In genomic region chr1:62687903-62688686, GRCh38 we compare ENCODE assay signal across 8 cellular contexts. TPM values are rescaled to one million over a fixed set of nuclear protein-coding genes. Genes with fewer than 3 reads are reported as not detected.
DNase-seq lines count a peak whose midpoint lies in the region; ATAC-seq, FAIRE-seq and TF ChIP-seq lines count a peak whose summit lies in the region.

Gene DOCK7, minus strand, starts transcription at chr1:62688386. Its CDS starts 122 bp downstream, at chr1:62688264.

- RAD21 ChIA-PET in GM12878 (lab: Charles Lee; ENCODE audit: unreplicated experiment), result interaction anchor here (0.8 to 1.6 kb wide), 5 partner anchors 34 to 252 kb away, joined by 3 to 6 read pairs (median 3); partner anchors contain the start of gene USP1

- in situ Hi-C loops in GM12878 (cut with MboI), result no loop called here

- H4K20me1 ChIP-seq in GM12878 (ENCODE audit: control insufficient read depth, insufficient read depth), result no peaks in the 10 kb centered on the region
- H4K20me1 ChIP-seq in hepatocyte (ENCODE audit: insufficient read depth, poor library complexity, severe bottlenecking), result peaks cover 20% of the 10 kb centered on the region

- TF ChIP-seq RAD21 in GM12878 (IDR thresholded peaks at IDR 0.05; ENCODE audit: insufficient read depth, low read depth, low read length), result no peak

- 1% methylated on average over 58 of the region's 107 CpGs for WGBS in GM12878 (ENCODE audit: insufficient coverage, insufficient replicate concordance, low lambda C conversion rate, missing lambda C conversion rate)
- under 1% methylated on average over 61 of the region's 107 CpGs for WGBS in hepatocyte (ENCODE audit: low lambda C conversion rate, missing lambda C conversion rate)

- peak; percentile 77 for TF ChIP-seq POLR2A in GM12878 (IDR thresholded peaks at IDR 0.05; ENCODE audit: low read depth, low read length)

- intact Hi-C loops in GM12878 (cut with micrococcal nuclease; ENCODE audit: unreplicated experiment), result loop anchor here (2.0 kb wide), 1 partner anchor 251 kb away; the partner anchor contains the start of gene USP1

- ATAC-seq in HG02642 (IDR thresholded peaks at IDR 0.05; ENCODE audit: poor library complexity, unreplicated experiment) (peak; percentile 87), GM12878 (peak; percentile 77)

- H3K4me1 ChIP-seq in GM12878 (ENCODE audit: control insufficient read depth, insufficient read depth, low read length) (peaks cover 4% of the 10 kb centered on the region; the same call in 1 of the 2 replicates), hepatocyte (ENCODE audit: insufficient read depth) (peaks cover 39% of the 10 kb centered on the region)

- peak within 1 kb of the TSS; percentile 88 for H3K9ac ChIP-seq in GM12878 (ENCODE audit: control insufficient read depth, insufficient read depth, low read length)

- no peaks in the 10 kb centered on the region; the same call in 2 of the 3 replicates for H3K9me3 ChIP-seq in GM12878 (replicated peaks; ENCODE audit: control insufficient read depth, insufficient read depth, low read length)
- no peaks in the 10 kb centered on the region for H3K9me3 ChIP-seq in hepatocyte (ENCODE audit: low read depth)

- H3K79me2 ChIP-seq in GM12878 (ENCODE audit: control insufficient read depth, insufficient read depth, low read length), result peaks cover 21% of the 10 kb centered on the region
- H3K79me2 ChIP-seq in hepatocyte, result peaks cover 56% of the 10 kb centered on the region

- no peaks in the 10 kb centered on the region for H3K27me3 Mint-ChIP-seq in T-helper 2 cell treated with Interferon-gamma antibody and Interleukin-4, amounts not matched to agents 5 μg/mL and 100 μg/mL, for 36 hours (ENCODE audit: low read depth)

- H3K36me3 ChIP-seq in GM12878 (ENCODE audit: control insufficient read depth in 2 of 2, insufficient read depth in 2 of 2, low read length in 1 of 2), result no peaks in the 10 kb centered on the region
- no peaks in the 10 kb centered on the region for H3K36me3 ChIP-seq in hepatocyte (replicated peaks; ENCODE audit: insufficient read depth, low read depth)

- H3K4me2 ChIP-seq in GM12878 (ENCODE audit: control insufficient read depth, insufficient read depth), result peak within 1 kb of the TSS; percentile 95
- peak within 1 kb of the TSS; percentile 87 for H3K4me2 ChIP-seq in hepatocyte

- FAIRE-seq in GM12878 (lab: Jason Lieb, UNC), result no peak

- SMC1A ChIA-PET in GM12878 (lab: Charles Lee; ENCODE audit: uncharacterized antibody, unreplicated experiment), result interaction anchor here (1.0 to 3.5 kb wide), 9 partner anchors 35 to 248 kb away, joined by 3 to 23 read pairs (median 7); no protein-coding TSS in a partner anchor

- H3K36me3 Mint-ChIP-seq in T-helper 2 cell treated with Interferon-gamma antibody and Interleukin-4, amounts not matched to agents 5 μg/mL and 100 μg/mL, for 36 hours (ENCODE audit: low read depth), result no peaks in the 10 kb centered on the region

- DNase-seq in NCI-H1417 (lab: John Stamatoyannopoulos, UW) (peak; percentile 78 to 84 (median 84)), NCI-H1417 treated with DMSO at 0.1 percent for 48 hours (lab: John Stamatoyannopoulos, UW) (no peak), NCI-H1092 treated with DMSO at 0.1 percent for 48 hours (lab: John Stamatoyannopoulos, UW) (peak; percentile 52), GM12878 (ENCODE audit: low read depth, low spot score) (no peak), hepatocyte (ENCODE audit: low spot score) (peak; percentile 91), pulmonary artery endothelial cell (ENCODE audit: low read depth, low spot score) (peak; percentile 29)
- DNase-seq in T-helper 2 cell treated with Interferon-gamma antibody and Interleukin-4, amounts not matched to agents 5 μg/mL and 100 μg/mL, for 36 hours (ENCODE audit: low spot score), result peak; percentile 48

- BruUV-seq in GM12878 (replicated peaks; lab: Mats Ljungman, UMichigan), result no TSS peak

- H3K9me2 ChIP-seq in hepatocyte (replicated peaks; ENCODE audit: insufficient read depth), result no peaks in the 10 kb centered on the region

- H3K9me3 Mint-ChIP-seq in T-helper 2 cell treated with Interferon-gamma antibody and Interleukin-4, amounts not matched to agents 5 μg/mL and 100 μg/mL, for 36 hours, result no peaks in the 10 kb centered on the region

- TF ChIP-seq CTCF in GM12878 (IDR thresholded peaks at IDR 0.05 in 2 of 3, conservative IDR thresholded peaks at IDR 0.05 in 1 of 3; ENCODE audit: control insufficient read depth in 2 of 3, extremely low read depth in 1 of 3, insufficient read depth in 1 of 3, low read depth in 3 of 3, low read length in 3 of 3) (no peak), hepatocyte (IDR thresholded peaks at IDR 0.05; ENCODE audit: poor library complexity) (no peak)

- H3K27me3 ChIP-seq in GM12878 (replicated peaks in 1 of 2; ENCODE audit: control insufficient read depth in 2 of 2, insufficient read depth in 2 of 2, low read length in 1 of 2) (no peaks in the 10 kb centered on the region), hepatocyte (no peaks in the 10 kb centered on the region)

- POLR2A ChIA-PET in GM12878 (lab: Charles Lee), result interaction anchor here (1.2 kb wide), 1 partner anchor 67 kb away, joined by 4 read pairs; no protein-coding TSS in a partner anchor

- peak within 1 kb of the TSS; percentile 91 for H3K4me3 Mint-ChIP-seq in T-helper 2 cell treated with Interferon-gamma antibody and Interleukin-4, amounts not matched to agents 5 μg/mL and 100 μg/mL, for 36 hours

- peak within 1 kb of the TSS; percentile 70 for H3K27ac Mint-ChIP-seq in T-helper 2 cell treated with Interferon-gamma antibody and Interleukin-4, amounts not matched to agents 5 μg/mL and 100 μg/mL, for 36 hours

- H3K27ac ChIP-seq in GM12878 (ENCODE audit: control insufficient read depth, insufficient read depth) (peak within 1 kb of the TSS; percentile 83), hepatocyte (peak within 1 kb of the TSS; percentile 96)

- H3K4me3 ChIP-seq in GM12878 (peak within 1 kb of the TSS; percentile 87), hepatocyte (peak within 1 kb of the TSS; percentile 95)

- H2AFZ ChIP-seq in GM12878 (ENCODE audit: control insufficient read depth, low read depth, low read length) (peak within 1 kb of the TSS; percentile 98), hepatocyte (peak within 1 kb of the TSS; percentile 98)

- no peak for TF ChIP-seq EP300 in GM12878 (IDR thresholded peaks at IDR 0.05; ENCODE audit: borderline replicate concordance in 1 of 2, control insufficient read depth in 1 of 2, low read depth in 2 of 2, low read length in 2 of 2)

- CTCF ChIA-PET in GM12878 (lab: Yijun Ruan, JAX), result interaction anchor here (0.8 to 2.7 kb wide), 3 partner anchors 9 to 58 kb away, joined by 3 to 16 read pairs (median 3); no protein-coding TSS in a partner anchor

- peaks cover 15% of the 10 kb centered on the region for H3K4me1 Mint-ChIP-seq in T-helper 2 cell treated with Interferon-gamma antibody and Interleukin-4, amounts not matched to agents 5 μg/mL and 100 μg/mL, for 36 hours (ENCODE audit: low read depth)

TF ChIP-seq in GM12878, 131 proteins besides CTCF, POLR2A, EP300 and RAD21 (continues in another document):
- TF ChIP-seq, protein P1, sequence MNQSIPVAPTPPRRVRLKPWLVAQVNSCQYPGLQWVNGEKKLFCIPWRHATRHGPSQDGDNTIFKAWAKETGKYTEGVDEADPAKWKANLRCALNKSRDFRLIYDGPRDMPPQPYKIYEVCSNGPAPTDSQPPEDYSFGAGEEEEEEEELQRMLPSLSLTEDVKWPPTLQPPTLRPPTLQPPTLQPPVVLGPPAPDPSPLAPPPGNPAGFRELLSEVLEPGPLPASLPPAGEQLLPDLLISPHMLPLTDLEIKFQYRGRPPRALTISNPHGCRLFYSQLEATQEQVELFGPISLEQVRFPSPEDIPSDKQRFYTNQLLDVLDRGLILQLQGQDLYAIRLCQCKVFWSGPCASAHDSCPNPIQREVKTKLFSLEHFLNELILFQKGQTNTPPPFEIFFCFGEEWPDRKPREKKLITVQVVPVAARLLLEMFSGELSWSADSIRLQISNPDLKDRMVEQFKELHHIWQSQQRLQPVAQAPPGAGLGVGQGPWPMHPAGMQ (IDR thresholded peaks at IDR 0.05; ENCODE audit: borderline replicate concordance), result no peak
- TF ChIP-seq ZNF24 (IDR thresholded peaks at IDR 0.05), result 0 out of 2 replicates have a peak, but pooled peaks have one; percentile 15
- 0 out of 2 replicates have a peak, but pooled peaks have one; percentile 13 for TF ChIP-seq ZSCAN29 (IDR thresholded peaks at IDR 0.05)
- TF ChIP-seq IKZF1 (conservative IDR thresholded peaks at IDR 0.05), result peak; percentile 95
- TF ChIP-seq CREB1 (IDR thresholded peaks at IDR 0.05; ENCODE audit: low read depth), result no peak
- no peak for TF ChIP-seq USF2 (IDR thresholded peaks at IDR 0.05; ENCODE audit: borderline replicate concordance, low read depth, low read length)
- 0 out of 2 replicates have a peak, but pooled peaks have one; percentile 64 for TF ChIP-seq ZNF217 (IDR thresholded peaks at IDR 0.05)
- TF ChIP-seq MEF2A (IDR thresholded peaks at IDR 0.05; ENCODE audit: insufficient read depth, low read depth, low read length), result 0 out of 2 replicates have a peak, but pooled peaks have one; percentile 8
- no peak for TF ChIP-seq RUNX3 (IDR thresholded peaks at IDR 0.05; ENCODE audit: low read length)

RNA-seq across cellular contexts. Expression of gene DOCK7, which starts in this region (rescaled TPM):
- 138 and 140 TPM in 2 replicates for total RNA-seq in GM12878 (2013; cell fraction: nucleolus; rRNA removed)
- 29.7 and 30.7 TPM in 2 replicates for total RNA-seq in GM12878 (2014; rRNA removed)
- 26.3 and 34.1 TPM in 2 replicates for total RNA-seq in GM12878 (2014; rRNA removed; fragmentation: Illumina TruSeq; extraction: Trizol)
- 29.5 and 35.5 TPM in 2 replicates for total RNA-seq in GM12878 (2021)
- 26.9 TPM for polyA plus RNA-seq in GM12878 (2011; ENCODE audit: low read depth)
- 34.6 and 42.0 TPM in 2 replicates for polyA plus RNA-seq in GM12878 (2011; rRNA removed)
- polyA plus RNA-seq in GM12878 (2011; cell fraction: cytosol; rRNA removed), result 13.7 and 14.1 TPM in 2 replicates
- polyA plus RNA-seq in GM12878 (2011; cell fraction: nucleus; rRNA removed), result 18.6 and 26.8 TPM in 2 replicates
- 12.0 and 13.2 TPM in 2 replicates for polyA plus RNA-seq in GM12878 (2012)
- 27.8 and 52.7 TPM in 2 replicates for polyA plus RNA-seq in GM12878 (2014; fragmentation: Illumina TruSeq; extraction: Trizol)
- polyA plus RNA-seq in GM12878 (2014; fragmentation: Nextera tagmentation; extraction: Ambion mirVana), result 1 to 10 TPM; 4.8 to 7.0 TPM
- polyA plus RNA-seq in GM12878 (2014; rRNA removed), result 17.6 and 25.9 TPM in 2 replicates
- polyA plus RNA-seq in GM12878 (2016; fragmentation: Nextera tagmentation; extraction: Ambion mirVana), result 10 to 100 TPM; 13.2 to 24.2 TPM
- 63.5 and 113 TPM in 2 replicates for polyA minus RNA-seq in GM12878 (2011; rRNA and poly(A)+ RNA removed)
- 34.5 and 37.3 TPM in 2 replicates for polyA minus RNA-seq in GM12878 (2011; cell fraction: cytosol; rRNA and poly(A)+ RNA removed)
- 48.2 and 92.5 TPM in 2 replicates for polyA minus RNA-seq in GM12878 (2011; cell fraction: nucleus; rRNA and poly(A)+ RNA removed)
- total RNA-seq in hepatocyte, result 53.4 and 194 TPM in 2 replicates
- polyA plus RNA-seq in hepatocyte, result 22.4 and 24.4 TPM in 2 replicates
- 37.1 and 47.2 TPM in 2 replicates for total RNA-seq in pulmonary artery endothelial cell

Comparison
In these comparisons a context has a peak if more than half of its experiments do, and no peak if none do; other contexts are left out.
1. DNase-seq: peak in NCI-H1417 (3 of 3), NCI-H1092 treated with DMSO at 0.1 percent for 48 hours (single experiment), T-helper 2 cell treated with Interferon-gamma antibody and Interleukin-4, amounts not matched to agents 5 μg/mL and 100 μg/mL, for 36 hours (single experiment), hepatocyte (single experiment) and pulmonary artery endothelial cell (single experiment); none in NCI-H1417 treated with DMSO at 0.1 percent for 48 hours (single experiment) and GM12878 (single experiment).